Comparison of ENCODE assay signal across 16 cellular contexts in the genomic region with DNA sequence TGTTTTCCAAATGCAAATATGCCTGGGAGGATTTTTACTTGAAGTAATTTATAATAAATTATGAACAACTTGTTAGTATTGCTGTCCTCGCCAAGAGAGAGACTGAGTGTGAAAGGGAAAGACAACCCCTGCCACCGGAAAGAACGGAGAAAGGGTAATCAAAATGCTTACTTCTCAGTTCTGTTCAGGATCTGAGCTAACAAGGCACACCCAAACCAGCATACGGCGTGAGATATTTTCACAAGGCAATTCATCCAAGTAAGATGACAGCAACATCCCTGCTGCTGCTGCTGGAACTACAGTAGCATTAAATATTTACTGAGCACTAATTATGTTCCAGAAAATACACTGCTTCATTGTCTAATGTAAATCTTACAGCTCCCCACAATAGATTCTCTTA.
DNase-seq lines count a peak whose midpoint lies in the region; ATAC-seq and TF ChIP-seq lines count a peak whose summit lies in the region.
"Had no signal": no experiment of that assay in that cellular context is flagged by ENCODE, and none has a peak within 500 bp of the region (broad histone marks: within the 10 kb centered on the region; RNA-seq: fewer than 3 reads in every experiment).

No MANE protein-coding gene starts in this region.

- no peak for TF ChIP-seq CTCF in IMR-90 (conservative IDR thresholded peaks at IDR 0.05; ENCODE audit: low read depth, low read length)
- TF ChIP-seq CTCF in transverse colon (IDR thresholded peaks at IDR 0.05), result no peak
- TF ChIP-seq CTCF in spleen (IDR thresholded peaks at IDR 0.05 in 8 of 11, conservative IDR thresholded peaks at IDR 0.05 in 3 of 11), result no peak

- H2AK9ac ChIP-seq in IMR-90 (replicated peaks; ENCODE audit: low read depth, low read length, poor library complexity), result no peak overlapping the region

- H3K18ac ChIP-seq in IMR-90 (ENCODE audit: low read depth, low read length) (no peak overlapping the region), mesenchymal stem cell (ENCODE audit: low read depth in 1 of 2, low read length in 2 of 2) (no peak overlapping the region)

- H4K20me1 ChIP-seq in IMR-90 (ENCODE audit: insufficient read depth, low read length), result no peaks in the 10 kb centered on the region

- intact Hi-C loops in IMR-90 (cut with micrococcal nuclease), result no loop called here
- intact Hi-C loops in transverse colon (cut with DNase I; ENCODE audit: low total_unique reads), result no loop called here
- intact Hi-C loops in spleen (cut with DNase I; ENCODE audit: low total_unique reads), result no loop called here

- H2BK12ac ChIP-seq in mesenchymal stem cell (ENCODE audit: low read length in 2 of 2), result no peak overlapping the region

- no peak overlapping the region for H4K91ac ChIP-seq in IMR-90 (ENCODE audit: insufficient read depth, low read depth, low read length)
- H4K91ac ChIP-seq in mesenchymal stem cell (ENCODE audit: low read length), result no peak overlapping the region

- no TSS peak for BruUV-seq in IMR-90 (replicated peaks; lab: Mats Ljungman, UMichigan)

- H3K27ac ChIP-seq in IMR-90 (ENCODE audit: insufficient read depth, low read length) (no peak overlapping the region), mesenchymal stem cell (ENCODE audit: low read length, poor library complexity, severe bottlenecking) (no peak overlapping the region), transverse colon (peak overlapping the region in 3 of 4 donors; percentile 0 to 48 (median 34)), spleen (no peak overlapping the region)

- H3K9me3 ChIP-seq in IMR-90 (ENCODE audit: control insufficient read depth, insufficient read depth, low read length) (no peaks in the 10 kb centered on the region), mesenchymal stem cell (ENCODE audit: control insufficient read depth, low read length) (no peaks in the 10 kb centered on the region), transverse colon (no peaks in the 10 kb centered on the region), spleen (peaks cover 0 to 3% (median 0%) of the 10 kb centered on the region in 8 donors)

- H3K27me3 ChIP-seq in IMR-90 (ENCODE audit: control insufficient read depth, insufficient read depth, low read length) (no peaks in the 10 kb centered on the region), mesenchymal stem cell (ENCODE audit: control insufficient read depth in 1 of 2, insufficient read depth in 1 of 2, low read length in 2 of 2) (peaks cover 0 to 3% of the 10 kb centered on the region in 2 experiments), transverse colon (no peaks in the 10 kb centered on the region), spleen (replicated peaks in 1 of 7) (no peaks in the 10 kb centered on the region)

- no peak for TF ChIP-seq RAD21 in IMR-90 (IDR thresholded peaks at IDR 0.05; ENCODE audit: low read length)

- DNase-seq in IMR-90 (no peak), NOMO-1 treated with dmso at 0.1 percent for 144 hours (lab: John Stamatoyannopoulos, UW; ENCODE audit: unreplicated experiment) (peak; percentile 13), mesenchymal stem cell (peak; percentile 12), transverse colon (no peak), NCI-H2081 treated with DMSO at 0.1 percent for 48 hours (lab: John Stamatoyannopoulos, UW) (no peak), NCI-H82 treated with DMSO at 0.1 percent for 48 hours (lab: John Stamatoyannopoulos, UW; ENCODE audit: unreplicated experiment) (no peak), spleen (no peak)
- DNase-seq: C1 segment of cervical spinal cord; CD8-positive, alpha-beta memory T cell; DMS53; NCI-H1092 treated with DMSO at 0.1 percent for 48 hours; NCI-H1694; NCI-H82; SW 1271 had no signal

- H3K36me3 ChIP-seq in IMR-90 (ENCODE audit: control insufficient read depth, insufficient read depth, low read length) (no peaks in the 10 kb centered on the region), mesenchymal stem cell (ENCODE audit: control insufficient read depth in 1 of 2, insufficient read depth in 2 of 2, low read depth in 1 of 2, low read length in 2 of 2) (no peaks in the 10 kb centered on the region), transverse colon (no peaks in the 10 kb centered on the region), spleen (no peaks in the 10 kb centered on the region)

- H3K14ac ChIP-seq in IMR-90 (replicated peaks; ENCODE audit: low read depth, low read length) (no peak overlapping the region), mesenchymal stem cell (ENCODE audit: low read length in 2 of 2) (no peak overlapping the region)

- in situ Hi-C loops in IMR-90 (cut with MboI; ENCODE audit: low sequenced_read_pairs) (loop anchor here (10.0 kb wide), 1 partner anchor 119 kb away; no protein-coding TSS in a partner anchor), transverse colon (cut with MboI; ENCODE audit: low pct_ligation_motif_present in 1 of 4, low pct_unique_long_range_greater_than_20kb in 1 of 4, low sequenced_read_pairs in 3 of 4) (no loop called here)

- POLR2A ChIA-PET in IMR-90 (lab: Charles Lee; ENCODE audit: unreplicated experiment), result no interaction called here

- H3K4me2 ChIP-seq in IMR-90 (ENCODE audit: low read depth, low read length), result no peak overlapping the region
- no peak overlapping the region for H3K4me2 ChIP-seq in mesenchymal stem cell (ENCODE audit: low read length, poor library complexity, severe bottlenecking)

- no peak for TF ChIP-seq POLR2A in IMR-90 (IDR thresholded peaks at IDR 0.05; ENCODE audit: low read depth, low read length)
- TF ChIP-seq POLR2A in transverse colon (IDR thresholded peaks at IDR 0.05), result no peak
- no peak for TF ChIP-seq POLR2A in spleen (IDR thresholded peaks at IDR 0.05)

- H2AK5ac ChIP-seq in IMR-90 (ENCODE audit: low read depth, low read length) (no peak overlapping the region), mesenchymal stem cell (ENCODE audit: low read length, severe bottlenecking) (no peak overlapping the region)

- no peak overlapping the region for H3K23ac ChIP-seq in IMR-90 (ENCODE audit: low read depth, low read length)
- no peak overlapping the region for H3K23ac ChIP-seq in mesenchymal stem cell (ENCODE audit: low read length in 2 of 2)

- H4K8ac ChIP-seq in IMR-90 (ENCODE audit: low read depth in 2 of 2, low read length in 2 of 2) (no peak overlapping the region), mesenchymal stem cell (ENCODE audit: low read length) (no peak overlapping the region)

- no peak for ATAC-seq in IMR-90 (ENCODE audit: low read depth)
- ATAC-seq: K562, Right ventricle myocardium inferior had no signal

- H3K4me1 ChIP-seq in IMR-90 (ENCODE audit: control insufficient read depth, insufficient read depth, low read length) (peaks cover 3% of the 10 kb centered on the region; the same call in 1 of the 2 replicates), mesenchymal stem cell (ENCODE audit: control insufficient read depth, insufficient read depth, low read depth, low read length) (no peaks in the 10 kb centered on the region), transverse colon (peaks cover 0 to 14% (median 2%) of the 10 kb centered on the region in 4 donors), spleen (no peaks in the 10 kb centered on the region)

- H2BK20ac ChIP-seq in IMR-90 (ENCODE audit: low read depth, low read length), result no peak overlapping the region

- H3K4me3 ChIP-seq in IMR-90 (ENCODE audit: insufficient read depth, low read depth, low read length) (no peak overlapping the region), mesenchymal stem cell (ENCODE audit: insufficient read depth in 1 of 2, low read depth in 1 of 2, low read length in 2 of 2) (no peak overlapping the region), transverse colon (no peak overlapping the region), spleen (no peak overlapping the region)
- H3K4me3 ChIP-seq: K562 had no signal

- no CpG with 5 or more reads among the region's 5 CpGs for WGBS in IMR-90 (ENCODE audit: extremely low coverage in 2 of 2, insufficient read length in 1 of 2), 2 experiments
- WGBS in mesenchymal stem cell, result 39% methylated on average over 5 of the region's 5 CpGs
- WGBS in transverse colon (ENCODE audit: low coverage in 1 of 2), 2 donors, result 32 to 34% methylated on average over 3 to 5 of the region's 5 CpGs
- WGBS in spleen, 5 donors, result 66 to 83% (median 70%) methylated on average over 5 of the region's 5 CpGs

- no peak overlapping the region for H2BK5ac ChIP-seq in IMR-90 (ENCODE audit: low read depth, low read length, poor library complexity, severe bottlenecking)
- H2BK5ac ChIP-seq in mesenchymal stem cell (ENCODE audit: low read depth, low read length, poor library complexity, severe bottlenecking), result no peak overlapping the region

- TF ChIP-seq EP300 in transverse colon (IDR thresholded peaks at IDR 0.05; ENCODE audit: low read depth), result no peak

- H3K4ac ChIP-seq in IMR-90 (ENCODE audit: low read depth, low read length) (no peak overlapping the region), mesenchymal stem cell (ENCODE audit: low read depth in 1 of 2, low read length in 2 of 2) (no peak overlapping the region)

- H3K9me1 ChIP-seq in IMR-90 (ENCODE audit: insufficient read depth, low read length), result no peaks in the 10 kb centered on the region

- dilution Hi-C loops in IMR-90 (cut with HindIII; ENCODE audit: low sequenced_read_pairs, unreplicated experiment), result no loop called here

- no peak overlapping the region for H4K5ac ChIP-seq in IMR-90 (ENCODE audit: low read depth, low read length)

- H2BK120ac ChIP-seq in IMR-90 (ENCODE audit: low read depth, low read length), result 0 out of 2 replicates have a peak overlapping the region, but pooled peaks have one; percentile 10
- H2BK120ac ChIP-seq in mesenchymal stem cell (ENCODE audit: low read depth, low read length), result no peak overlapping the region

- H3K79me1 ChIP-seq in IMR-90 (ENCODE audit: low read depth in 1 of 2, low read length in 2 of 2) (no peaks in the 10 kb centered on the region), mesenchymal stem cell (replicated peaks; ENCODE audit: low read length, poor library complexity, severe bottlenecking) (no peaks in the 10 kb centered on the region)

- H3K56ac ChIP-seq in IMR-90 (ENCODE audit: extremely low read depth, insufficient read depth, low read length), result no peak overlapping the region

- H3K9ac ChIP-seq in IMR-90 (ENCODE audit: low read depth, low read length) (no peak overlapping the region), mesenchymal stem cell (ENCODE audit: low read length) (no peak overlapping the region)

- H2AFZ ChIP-seq in IMR-90 (replicated peaks; ENCODE audit: low read length, poor library complexity) (no peak overlapping the region), mesenchymal stem cell (ENCODE audit: low read depth, low read length) (no peak overlapping the region)

- CTCF ChIA-PET in IMR-90 (lab: Yijun Ruan, JAX), result no interaction called here

- no peak overlapping the region for H2BK15ac ChIP-seq in IMR-90 (ENCODE audit: low read depth, low read length)
- H2BK15ac ChIP-seq in mesenchymal stem cell (ENCODE audit: low read depth, poor library complexity, severe bottlenecking), result no peak overlapping the region

TF ChIP-seq in IMR-90, 13 proteins besides CTCF, POLR2A, EP300 and RAD21 (continues in another document):
- no peak for TF ChIP-seq NFE2L2 (IDR thresholded peaks at IDR 0.05; ENCODE audit: low read depth, low read length)
- TF ChIP-seq MAFK (IDR thresholded peaks at IDR 0.05; ENCODE audit: low read depth, low read length), result no peak
- TF ChIP-seq CHD1 (IDR thresholded peaks at IDR 0.05; ENCODE audit: low read depth, low read length), result no peak
- TF ChIP-seq BHLHE40 (IDR thresholded peaks at IDR 0.05; ENCODE audit: low read depth, low read length), result no peak
- TF ChIP-seq MXI1 (IDR thresholded peaks at IDR 0.05; ENCODE audit: borderline replicate concordance, low read depth, low read length), result no peak
- no peak for TF ChIP-seq RFX5 (IDR thresholded peaks at IDR 0.05; ENCODE audit: low read depth, low read length)

Comparison
In these comparisons a context has a peak if more than half of its experiments do, and no peak if none do; other contexts are left out.
1. DNase-seq: peak in NOMO-1 treated with dmso at 0.1 percent for 144 hours (single experiment) and mesenchymal stem cell (single experiment); none in IMR-90 (single experiment), transverse colon (single experiment), NCI-H2081 treated with DMSO at 0.1 percent for 48 hours (single experiment), NCI-H82 treated with DMSO at 0.1 percent for 48 hours (single experiment) and spleen (single experiment).
2. H3K27ac ChIP-seq: peak in transverse colon (3 of 4); none in IMR-90 (single experiment), mesenchymal stem cell (single experiment) and spleen (0 of 8).